In genomic region chr6:27608916-27609883, GRCh38 we compare ENCODE assay signal across 9 cellular contexts.
DNase-seq lines count a peak whose midpoint lies in the region; ATAC-seq and TF ChIP-seq lines count a peak whose summit lies in the region.
"Had no signal": no experiment of that assay in that cellular context is flagged by ENCODE, and none has a peak within 500 bp of the region (broad histone marks: within the 10 kb centered on the region; RNA-seq: fewer than 3 reads in every experiment).

No MANE protein-coding gene starts in this region.

- intact Hi-C loops in ascending aorta (cut with DNase I), result no loop called here
- intact Hi-C loops in aorta (cut with DNase I), result no loop called here

- H3K27me3 ChIP-seq in ascending aorta (no peaks in the 10 kb centered on the region), mesenchymal stem cell (ENCODE audit: control insufficient read depth in 1 of 2, insufficient read depth in 1 of 2, low read length in 2 of 2) (peaks cover 5% of the 10 kb centered on the region in 2 experiments), aorta (ENCODE audit: control insufficient read depth in 1 of 2, insufficient read depth in 2 of 2, low read length in 1 of 2) (peaks cover 1 to 3% of the 10 kb centered on the region in 2 donors)
- H3K27me3 ChIP-seq: BLaER1 had no signal

- no peak overlapping the region for H3K18ac ChIP-seq in mesenchymal stem cell (ENCODE audit: low read depth in 1 of 2, low read length in 2 of 2)

- H3K14ac ChIP-seq in mesenchymal stem cell (ENCODE audit: low read length in 2 of 2), result no peak overlapping the region

- peak overlapping the region; percentile 4 for H3K4me2 ChIP-seq in mesenchymal stem cell (ENCODE audit: low read length, poor library complexity, severe bottlenecking)
- H3K4me2 ChIP-seq: BLaER1 had no signal

- no peak overlapping the region for H2AFZ ChIP-seq in mesenchymal stem cell (ENCODE audit: low read depth, low read length)

- TF ChIP-seq CTCF in ascending aorta (IDR thresholded peaks at IDR 0.05), result peak in 2 of 3 experiments; percentile 6 to 18

- H3K4me3 ChIP-seq in ascending aorta, result no peak overlapping the region
- H3K4me3 ChIP-seq in mesenchymal stem cell (ENCODE audit: insufficient read depth in 1 of 2, low read depth in 1 of 2, low read length in 2 of 2), result no peak overlapping the region
- no peak overlapping the region for H3K4me3 ChIP-seq in aorta (ENCODE audit: low read length in 2 of 2)
- H3K4me3 ChIP-seq: BLaER1 had no signal

- H2BK12ac ChIP-seq in mesenchymal stem cell (ENCODE audit: low read length in 2 of 2), result no peak overlapping the region

- no peak overlapping the region for H4K91ac ChIP-seq in mesenchymal stem cell (ENCODE audit: low read length)

- H3K23ac ChIP-seq in mesenchymal stem cell (ENCODE audit: low read length in 2 of 2), result no peak overlapping the region

- ATAC-seq in aorta (ENCODE audit: low FRiP score), result no peak

- H3K9ac ChIP-seq in mesenchymal stem cell (ENCODE audit: low read length), result no peak overlapping the region
- H3K9ac ChIP-seq: BLaER1 had no signal

- 60% methylated on average over 5 of the region's 8 CpGs for WGBS in mesenchymal stem cell
- 37 to 42% methylated on average over 8 of the region's 8 CpGs for WGBS in aorta, 2 donors

- no peak overlapping the region for H3K4ac ChIP-seq in mesenchymal stem cell (ENCODE audit: low read depth in 1 of 2, low read length in 2 of 2)

- DNase-seq in NCI-H1417 (lab: John Stamatoyannopoulos, UW), result peak in 2 of 3 experiments; percentile 1 to 29
- no peak for DNase-seq in NCI-H1417 treated with DMSO at 0.1 percent for 48 hours (lab: John Stamatoyannopoulos, UW)
- peak; percentile 74 for DNase-seq in LoVo (ENCODE audit: low spot score)
- no peak for DNase-seq in ascending aorta (ENCODE audit: low spot score in 2 of 2)
- DNase-seq in mesenchymal stem cell, result peak; percentile 70
- DNase-seq in NCI-H2029 treated with DMSO at 0.1 percent for 48 hours (lab: John Stamatoyannopoulos, UW), result no peak
- no peak for DNase-seq in aorta
- no peak for DNase-seq in NCI-H1092 treated with DMSO at 0.1 percent for 48 hours (lab: John Stamatoyannopoulos, UW)

- H2BK15ac ChIP-seq in mesenchymal stem cell (ENCODE audit: low read depth, poor library complexity, severe bottlenecking), result no peak overlapping the region

- no peak overlapping the region for H2BK5ac ChIP-seq in mesenchymal stem cell (ENCODE audit: low read depth, low read length, poor library complexity, severe bottlenecking)

- H3K27ac ChIP-seq in ascending aorta, result no peak overlapping the region
- H3K27ac ChIP-seq in mesenchymal stem cell (ENCODE audit: low read length, poor library complexity, severe bottlenecking), result no peak overlapping the region
- no peak overlapping the region for H3K27ac ChIP-seq in aorta (ENCODE audit: low read depth in 1 of 2, low read length in 2 of 2)
- H3K27ac ChIP-seq: BLaER1 had no signal

- H3K9me3 ChIP-seq in ascending aorta (peaks cover 0 to 5% of the 10 kb centered on the region in 2 donors), mesenchymal stem cell (ENCODE audit: control insufficient read depth, low read length) (no peaks in the 10 kb centered on the region), aorta (ENCODE audit: control insufficient read depth, low read length) (peaks cover 3% of the 10 kb centered on the region)

- H3K4me1 ChIP-seq in ascending aorta (no peaks in the 10 kb centered on the region), mesenchymal stem cell (ENCODE audit: control insufficient read depth, insufficient read depth, low read depth, low read length) (peaks cover 2% of the 10 kb centered on the region), aorta (ENCODE audit: control insufficient read depth in 1 of 2, insufficient read depth in 2 of 2, low read length in 2 of 2) (no peaks in the 10 kb centered on the region)
- H3K4me1 ChIP-seq: BLaER1 had no signal

- H4K8ac ChIP-seq in mesenchymal stem cell (ENCODE audit: low read length), result no peak overlapping the region

- H2BK120ac ChIP-seq in mesenchymal stem cell (ENCODE audit: low read depth, low read length), result no peak overlapping the region

- H3K79me1 ChIP-seq in mesenchymal stem cell (replicated peaks; ENCODE audit: low read length, poor library complexity, severe bottlenecking), result no peaks in the 10 kb centered on the region

- H2AK5ac ChIP-seq in mesenchymal stem cell (ENCODE audit: low read length, severe bottlenecking), result no peak overlapping the region

- H3K36me3 ChIP-seq in ascending aorta (no peaks in the 10 kb centered on the region), mesenchymal stem cell (ENCODE audit: control insufficient read depth in 1 of 2, insufficient read depth in 2 of 2, low read depth in 1 of 2, low read length in 2 of 2) (no peaks in the 10 kb centered on the region), aorta (ENCODE audit: control insufficient read depth in 1 of 2, insufficient read depth in 2 of 2, low read length in 1 of 2) (no peaks in the 10 kb centered on the region)
- H3K36me3 ChIP-seq: BLaER1 had no signal

Comparison
In these comparisons a context has a peak if more than half of its experiments do, and no peak if none do; other contexts are left out.
1. DNase-seq: peak in NCI-H1417 (2 of 3), LoVo (single experiment) and mesenchymal stem cell (single experiment); none in NCI-H1417 treated with DMSO at 0.1 percent for 48 hours (single experiment), ascending aorta (0 of 2), NCI-H2029 treated with DMSO at 0.1 percent for 48 hours (single experiment), aorta (0 of 2) and NCI-H1092 treated with DMSO at 0.1 percent for 48 hours (single experiment).